In the genomic region with DNA sequence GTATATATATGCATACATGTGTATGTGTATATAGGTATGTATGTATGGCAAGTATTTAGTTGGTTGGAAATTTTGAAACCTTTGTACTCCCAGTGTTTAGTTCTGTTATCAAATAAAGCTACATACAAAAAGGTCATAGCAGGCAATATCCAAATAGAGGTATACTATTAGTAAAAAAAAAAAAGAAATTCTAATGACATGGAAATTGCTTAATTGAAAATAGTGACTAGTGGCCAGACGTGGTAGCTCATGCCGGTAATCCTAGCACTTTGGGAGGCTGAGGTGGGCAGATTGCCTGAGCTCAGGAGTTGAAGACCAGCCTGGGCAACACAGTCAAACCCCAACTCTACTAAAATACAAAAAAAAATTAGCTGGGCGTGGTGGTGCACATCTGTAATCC, we compare ENCODE assay signal across 16 cellular contexts.
A peak's percentile ranks its signal among the peaks of the same experiment; 100 is the strongest.
DNase-seq lines count a peak whose midpoint lies in the region; ATAC-seq and TF ChIP-seq lines count a peak whose summit lies in the region.
"Had no signal": no experiment of that assay in that cellular context is flagged by ENCODE, and none has a peak within 500 bp of the region (broad histone marks: within the 10 kb centered on the region; RNA-seq: fewer than 3 reads in every experiment).

No MANE protein-coding gene starts in this region.

- ATAC-seq in HG03521 (IDR thresholded peaks at IDR 0.05; ENCODE audit: unreplicated experiment) = no peak
- ATAC-seq in GM19324 (IDR thresholded peaks at IDR 0.05; ENCODE audit: low FRiP score, unreplicated experiment) = no peak
- ATAC-seq: GM12878, HepG2 had no signal

- H4K20me1 ChIP-seq in Loucy (ENCODE audit: insufficient read depth, low read length, poor library complexity, severe bottlenecking) = no peaks in the 10 kb centered on the region
- H4K20me1 ChIP-seq: BLaER1 had no signal

- H3K4me1 Mint-ChIP-seq in glutamatergic neuron (ENCODE audit: low read depth, unreplicated experiment) = no peaks in the 10 kb centered on the region
- H3K4me1 Mint-ChIP-seq: CD8-positive, alpha-beta memory T cell had no signal

- no peaks in the 10 kb centered on the region for H3K9me2 ChIP-seq in Loucy (replicated peaks; ENCODE audit: low read depth, low read length)

- H3K4me1 ChIP-seq in Loucy (ENCODE audit: insufficient read depth, low read length, poor library complexity, severe bottlenecking) = peaks cover under 1% of the 10 kb centered on the region
- H3K4me1 ChIP-seq: BLaER1 had no signal

- no peak overlapping the region for H3K27ac Mint-ChIP-seq in glutamatergic neuron (ENCODE audit: unreplicated experiment)
- H3K27ac Mint-ChIP-seq: CD8-positive, alpha-beta memory T cell had no signal

- peak; percentile 6 for TF ChIP-seq CTCF in GM12864 (IDR thresholded peaks at IDR 0.05; ENCODE audit: low read depth, low read length, missing control alignments)
- peak; percentile 15; the same call in 1 of the 2 replicates for TF ChIP-seq CTCF in Loucy (conservative IDR thresholded peaks at IDR 0.05; ENCODE audit: low read length)
- TF ChIP-seq CTCF in glutamatergic neuron (IDR thresholded peaks at IDR 0.05; ENCODE audit: partially characterized antibody, unreplicated experiment) = peak; percentile 54
- peak; percentile 1 for TF ChIP-seq CTCF in retinal pigment epithelial cell (conservative IDR thresholded peaks at IDR 0.05; ENCODE audit: low read depth, low read length)

- no peaks in the 10 kb centered on the region for H3K79me2 ChIP-seq in Loucy (ENCODE audit: insufficient read depth, low read length)

- H3K27me3 ChIP-seq in Loucy (ENCODE audit: insufficient read depth, low read length, poor library complexity, severe bottlenecking) = no peaks in the 10 kb centered on the region
- H3K27me3 ChIP-seq: BLaER1 had no signal

- H3K9me3 ChIP-seq in Loucy (ENCODE audit: insufficient read depth, low read depth, low read length) = no peaks in the 10 kb centered on the region
- H3K9me3 ChIP-seq: BLaER1 had no signal

- DNase-seq in GM12864 (ENCODE audit: low read depth) = no peak
- DNase-seq in glutamatergic neuron = no peak
- no peak for DNase-seq in retinal pigment epithelial cell (ENCODE audit: low read depth)
- no peak for DNase-seq in NCI-H526 (lab: John Stamatoyannopoulos, UW)
- DNase-seq: 8988T; AML-193; CD8-positive, alpha-beta memory T cell; DMS53; GF-D8; GM23248 had no signal

- no peak overlapping the region for H3K4me3 Mint-ChIP-seq in glutamatergic neuron (ENCODE audit: unreplicated experiment)
- H3K4me3 Mint-ChIP-seq: CD8-positive, alpha-beta memory T cell had no signal

- no peaks in the 10 kb centered on the region for H3K9me3 Mint-ChIP-seq in glutamatergic neuron (ENCODE audit: unreplicated experiment)
- H3K9me3 Mint-ChIP-seq: CD8-positive, alpha-beta memory T cell had no signal

- no peak overlapping the region for H3K9ac ChIP-seq in Loucy (ENCODE audit: low read depth, low read length, poor library complexity, severe bottlenecking)
- H3K9ac ChIP-seq: BLaER1, GM23248 had no signal

- H3K27me3 Mint-ChIP-seq in glutamatergic neuron (ENCODE audit: unreplicated experiment) = no peaks in the 10 kb centered on the region

- no peak overlapping the region for H3K4me2 ChIP-seq in Loucy (ENCODE audit: low read depth, low read length, poor library complexity, severe bottlenecking)
- H3K4me2 ChIP-seq: BLaER1 had no signal

- H3F3A ChIP-seq in Loucy (ENCODE audit: low read depth) = no peaks in the 10 kb centered on the region

- no peaks in the 10 kb centered on the region for H3K36me3 Mint-ChIP-seq in glutamatergic neuron (ENCODE audit: unreplicated experiment)
- H3K36me3 Mint-ChIP-seq: CD8-positive, alpha-beta memory T cell had no signal

- H3K4me3 ChIP-seq in GM12864 (ENCODE audit: low read depth, low read length) = no peak overlapping the region
- no peak overlapping the region for H3K4me3 ChIP-seq in Loucy (ENCODE audit: low read length, poor library complexity, severe bottlenecking)
- H3K4me3 ChIP-seq in retinal pigment epithelial cell (ENCODE audit: low read length) = no peak overlapping the region
- H3K4me3 ChIP-seq: BLaER1, GM12878, GM23248 had no signal

- no peaks in the 10 kb centered on the region for H3K36me3 ChIP-seq in Loucy (ENCODE audit: insufficient read depth, low read length)
- H3K36me3 ChIP-seq: BLaER1 had no signal

- H2AFZ ChIP-seq in Loucy (ENCODE audit: low read length) = no peak overlapping the region
- H2AFZ ChIP-seq: GM23248 had no signal

Comparison
In these comparisons a context has a peak if more than half of its experiments do, and no peak if none do; other contexts are left out.
1. CTCF ChIP-seq: peak in every context shown above with its lines; median percentile 54 in glutamatergic neuron; 15 in Loucy; 6 in GM12864; 1 in retinal pigment epithelial cell.